Comparison of ENCODE assay signal across 15 cellular contexts in the genomic region with DNA sequence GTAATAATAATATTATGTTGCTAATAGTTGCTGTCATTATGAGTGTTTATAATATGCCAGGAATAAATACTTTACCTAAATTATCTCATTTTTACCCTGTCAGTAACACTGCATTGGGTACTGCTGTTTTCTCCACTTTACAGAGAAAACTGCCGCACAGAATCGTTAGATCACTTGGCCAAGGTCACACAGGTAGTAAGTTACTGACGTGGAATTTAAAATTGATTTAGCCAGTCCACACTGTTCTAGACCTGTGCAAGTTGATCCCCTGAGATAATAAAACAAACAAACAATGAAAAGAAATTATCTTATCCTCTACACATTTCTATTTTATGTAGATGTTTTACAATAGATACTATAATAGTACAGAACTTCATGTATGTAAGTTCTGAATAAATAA.
DNase-seq lines count a peak whose midpoint lies in the region; ATAC-seq, FAIRE-seq and TF ChIP-seq lines count a peak whose summit lies in the region.
"Had no signal": no experiment of that assay in that cellular context is flagged by ENCODE, and none has a peak within 500 bp of the region (broad histone marks: within the 10 kb centered on the region; RNA-seq: fewer than 3 reads in every experiment).

No MANE protein-coding gene starts in this region.

- no peaks in the 10 kb centered on the region for H3K27me3 Mint-ChIP-seq in nephron (ENCODE audit: low read depth)

- TF ChIP-seq POLR2A in body of pancreas (IDR thresholded peaks at IDR 0.05), result no peak

- H3K36me3 ChIP-seq in body of pancreas (replicated peaks in 1 of 2; ENCODE audit: insufficient read depth in 1 of 2, low read depth in 2 of 2) (no peaks in the 10 kb centered on the region), small intestine (ENCODE audit: control insufficient read depth in 2 of 2, insufficient read depth in 2 of 2, low read length in 2 of 2) (no peaks in the 10 kb centered on the region)
- H3K36me3 ChIP-seq: BE2C had no signal

- H3K9me3 Mint-ChIP-seq in nephron, result peaks cover 15% of the 10 kb centered on the region
- H3K9me3 Mint-ChIP-seq in activated naive CD4-positive, alpha-beta T cell treated with anti-CD3 and anti-CD28 coated beads, Interleukin-2, amount 50 U/mL, for 72 hours, result no peaks in the 10 kb centered on the region

- TF ChIP-seq CTCF in body of pancreas (IDR thresholded peaks at IDR 0.05), result no peak
- TF ChIP-seq CTCF in nephron (IDR thresholded peaks at IDR 0.05; ENCODE audit: unreplicated experiment in 3 of 3), result no peak

- peak; percentile 70 for ATAC-seq in body of pancreas
- no peak for ATAC-seq in activated naive CD4-positive, alpha-beta T cell treated with anti-CD3 and anti-CD28 coated beads, Interleukin-2, amount 50 U/mL, for 72 hours
- ATAC-seq: A549 had no signal

- H3K4me3 ChIP-seq in body of pancreas, result no peak overlapping the region
- no peak overlapping the region for H3K4me3 ChIP-seq in small intestine (ENCODE audit: low read depth in 1 of 2, low read length in 2 of 2)
- H3K4me3 ChIP-seq: A549 had no signal

- peak overlapping the region in 2 of 3 experiments; percentile 85 to 88 for H3K27ac Mint-ChIP-seq in nephron
- H3K27ac Mint-ChIP-seq in activated naive CD4-positive, alpha-beta T cell treated with anti-CD3 and anti-CD28 coated beads, Interleukin-2, amount 50 U/mL, for 72 hours, result no peak overlapping the region
- H3K27ac Mint-ChIP-seq: CD4-positive, alpha-beta memory T cell; H9 had no signal

- H3K27ac ChIP-seq in body of pancreas (peak overlapping the region; percentile 41 to 72 (median 54)), small intestine (ENCODE audit: low read depth in 1 of 2, low read length in 1 of 2) (no peak overlapping the region)
- H3K27ac ChIP-seq: A549, C4-2B had no signal

- no peaks in the 10 kb centered on the region for H3K9me3 ChIP-seq in body of pancreas
- H3K9me3 ChIP-seq in small intestine (ENCODE audit: control insufficient read depth, low read depth), result no peaks in the 10 kb centered on the region
- H3K9me3 ChIP-seq: A549, BE2C had no signal

- H3K27me3 ChIP-seq in body of pancreas (no peaks in the 10 kb centered on the region), small intestine (ENCODE audit: control insufficient read depth in 2 of 2, insufficient read depth in 2 of 2, low read length in 2 of 2) (no peaks in the 10 kb centered on the region)
- H3K27me3 ChIP-seq: BE2C had no signal

- FAIRE-seq in small intestine (lab: Jason Lieb, UNC), result peak; percentile 26
- FAIRE-seq: A549, GM12891 had no signal

- DNase-seq in body of pancreas (peak in 1 of 4 donors; percentile 34), small intestine (no peak), NCI-H82 treated with DMSO at 0.1 percent for 48 hours (lab: John Stamatoyannopoulos, UW; ENCODE audit: unreplicated experiment) (no peak), NCI-H1436 treated with DMSO at 0.1 percent for 48 hours (lab: John Stamatoyannopoulos, UW) (no peak)
- no peak for DNase-seq in activated naive CD4-positive, alpha-beta T cell treated with anti-CD3 and anti-CD28 coated beads, Interleukin-2, amount 50 U/mL, for 72 hours (ENCODE audit: low spot score in 2 of 2)
- DNase-seq in effector CD4-positive, alpha-beta T cell, result no peak
- DNase-seq: BE2C; CD4-positive, alpha-beta memory T cell; DMS79; GOT3; H9 had no signal

- H3K36me3 Mint-ChIP-seq in nephron (ENCODE audit: low read depth), result peaks cover 21% of the 10 kb centered on the region
- H3K36me3 Mint-ChIP-seq in activated naive CD4-positive, alpha-beta T cell treated with anti-CD3 and anti-CD28 coated beads, Interleukin-2, amount 50 U/mL, for 72 hours, result no peaks in the 10 kb centered on the region
- H3K36me3 Mint-ChIP-seq: CD4-positive, alpha-beta memory T cell had no signal

- intact Hi-C loops in body of pancreas (cut with DNase I), result no loop called here

- H3K4me3 Mint-ChIP-seq in nephron, result no peak overlapping the region
- H3K4me3 Mint-ChIP-seq: CD4-positive, alpha-beta memory T cell; H9 had no signal

- WGBS in body of pancreas, 2 donors, result 19 to 24% methylated on average over 3 of the region's 3 CpGs
- 74 to 89% (median 83%) methylated on average over 3 of the region's 3 CpGs for WGBS in small intestine, 3 donors

- H3K4me1 Mint-ChIP-seq in nephron, result peaks cover 60% of the 10 kb centered on the region
- H3K4me1 Mint-ChIP-seq: CD4-positive, alpha-beta memory T cell had no signal

- peaks cover 57% of the 10 kb centered on the region for H3K4me1 ChIP-seq in body of pancreas
- H3K4me1 ChIP-seq in small intestine (ENCODE audit: control insufficient read depth in 2 of 2, insufficient read depth in 1 of 2, low read depth in 1 of 2, low read length in 1 of 2), result no peaks in the 10 kb centered on the region
- H3K4me1 ChIP-seq: BE2C had no signal

Comparison
In these comparisons a context has a peak if more than half of its experiments do, and no peak if none do; other contexts are left out.
1. H3K27ac ChIP-seq: peak in body of pancreas (4 of 4); none in small intestine (0 of 2).
2. H3K27ac Mint-ChIP-seq: peak in nephron (2 of 3); none in activated naive CD4-positive, alpha-beta T cell treated with anti-CD3 and anti-CD28 coated beads, Interleukin-2, amount 50 U/mL, for 72 hours (0 of 2).